ENCODE assay signal across 19 cellular contexts in genomic region chr17:45940826-45941225, GRCh38. TPM values are rescaled to one million over a fixed set of nuclear protein-coding genes. Genes with fewer than 3 reads are reported as not detected.
A peak's percentile ranks its signal among the peaks of the same experiment; 100 is the strongest.
DNase-seq lines count a peak whose midpoint lies in the region; ATAC-seq, FAIRE-seq and TF ChIP-seq lines count a peak whose summit lies in the region.
"Had no signal": no experiment of that assay in that cellular context is flagged by ENCODE, and none has a peak within 500 bp of the region (broad histone marks: within the 10 kb centered on the region; RNA-seq: fewer than 3 reads in every experiment).

No MANE protein-coding gene starts in this region.

- TF ChIP-seq EP300 in A549 (IDR thresholded peaks at IDR 0.05), result no peak

- FAIRE-seq in A549 (lab: Jason Lieb, UNC), result peak; percentile 46
- FAIRE-seq: bronchial epithelial cell had no signal

- TF ChIP-seq POLR2A in A549 (IDR thresholded peaks at IDR 0.05; ENCODE audit: low read length), result no peak

- no peak for ATAC-seq in A549
- peak; percentile 47 for ATAC-seq in Right ventricle myocardium superior (ENCODE audit: poor library complexity)
- ATAC-seq: naive thymus-derived CD8-positive, alpha-beta T cell had no signal

- intact Hi-C loops in Right ventricle myocardium superior (cut with DNase I), result no loop called here
- intact Hi-C loops in posterior vena cava (cut with DNase I), result no loop called here

- H3K27ac ChIP-seq in A549 (no peak overlapping the region), RWPE1 (no peak overlapping the region)
- H3K27ac ChIP-seq: spleen had no signal

- WGBS in A549 (ENCODE audit: missing lambda C conversion rate), result 62% methylated on average over 3 of the region's 3 CpGs

- no peak overlapping the region for H3K4me2 ChIP-seq in A549

- no peak overlapping the region for H3K4me3 ChIP-seq in A549
- H3K4me3 ChIP-seq: spleen had no signal

- POLR2A ChIA-PET in A549 (lab: Yijun Ruan, JAX) (no interaction called here), RWPE1 (lab: Yijun Ruan, JAX; ENCODE audit: low non-redundant PET) (no interaction called here)

- TF ChIP-seq RAD21 in A549 (conservative IDR thresholded peaks at IDR 0.05 in 1 of 2, IDR thresholded peaks at IDR 0.05 in 1 of 2), result no peak

- no peaks in the 10 kb centered on the region for H3K9me3 ChIP-seq in A549
- H3K9me3 ChIP-seq: spleen had no signal

- CTCF ChIA-PET in A549 (lab: Yijun Ruan, JAX), result interaction anchor here (0.6 to 9.9 kb wide), 7 partner anchors 8 to 109 kb away, joined by 3 to 89 read pairs (median 5); partner anchors contain the start of gene MAPT
- CTCF ChIA-PET in RWPE1 (lab: Yijun Ruan, JAX), result interaction anchor here (1.4 kb wide), 1 partner anchor 8 kb away, joined by 7 read pairs; no protein-coding TSS in a partner anchor

- DNase-seq in A549 (ENCODE audit: low read depth in 1 of 2, low spot score in 1 of 2), result no peak
- peak; percentile 73 to 88 for DNase-seq in NCI-H446 (lab: John Stamatoyannopoulos, UW)
- DNase-seq in Right ventricle myocardium superior, result peak; percentile 49
- DNase-seq in posterior vena cava (ENCODE audit: low spot score), result peak; percentile 45
- DNase-seq in OCI-M1 (lab: John Stamatoyannopoulos, UW), result no peak
- no peak for DNase-seq in LoVo (ENCODE audit: low spot score)
- DNase-seq in RWPE1 (ENCODE audit: low spot score), result no peak
- no peak for DNase-seq in NCI-H146 (lab: John Stamatoyannopoulos, UW)
- DNase-seq: activated naive CD4-positive, alpha-beta T cell; islet precursor cell; naive thymus-derived CD8-positive, alpha-beta T cell; NCI-H1436 treated with DMSO at 0.1 percent for 48 hours; NCI-H82; SHP77; spleen had no signal

- TF ChIP-seq CTCF in A549 (IDR thresholded peaks at IDR 0.05) (no peak), RWPE1 (conservative IDR thresholded peaks at IDR 0.05; ENCODE audit: low read depth) (no peak)

- no peaks in the 10 kb centered on the region for H3K4me1 ChIP-seq in A549
- H3K4me1 ChIP-seq: spleen had no signal

TF ChIP-seq in A549, 52 proteins besides CTCF, POLR2A, EP300 and RAD21:
- no peak for TF ChIP-seq HOXA7 (CRISPR knock-in tag; IDR thresholded peaks at IDR 0.05)
- no peak for TF ChIP-seq PBX3 (IDR thresholded peaks at IDR 0.05)
- TF ChIP-seq CHD4 (IDR thresholded peaks at IDR 0.05; ENCODE audit: borderline replicate concordance), result no peak
- no peak for TF ChIP-seq CEBPB (IDR thresholded peaks at IDR 0.05)
- no peak for TF ChIP-seq TFCP2L1 (CRISPR knock-in tag; IDR thresholded peaks at IDR 0.05)
- no peak for TF ChIP-seq MYC (IDR thresholded peaks at IDR 0.05; ENCODE audit: borderline replicate concordance, low read length)
- no peak for TF ChIP-seq HDAC2 (IDR thresholded peaks at IDR 0.05)
- no peak for TF ChIP-seq BCL3 (IDR thresholded peaks at IDR 0.05)
- TF ChIP-seq KDM1A (IDR thresholded peaks at IDR 0.05; ENCODE audit: low read depth), result no peak
- TF ChIP-seq NR3C1 (IDR thresholded peaks at IDR 0.05), result no peak
- TF ChIP-seq HOXB13 (CRISPR knock-in tag; IDR thresholded peaks at IDR 0.05; ENCODE audit: low read depth), result no peak
- TF ChIP-seq EHF (CRISPR knock-in tag; IDR thresholded peaks at IDR 0.05), result no peak
- no peak for TF ChIP-seq RARB (CRISPR knock-in tag; IDR thresholded peaks at IDR 0.05)

RNA-seq across cellular contexts. Expression of gene MAPT, which starts 46.5 kb away (rescaled TPM):
- polyA plus RNA-seq in A549 (2011; rRNA removed), result 1.1 and 1.2 TPM in 2 replicates
- 0.94 and 0.95 TPM in 2 replicates for polyA plus RNA-seq in A549 (2012; cell fraction: cytosol; rRNA removed)
- polyA plus RNA-seq in A549 (2012; cell fraction: nucleus; rRNA removed), result 2.0 and 2.1 TPM in 2 replicates
- polyA plus RNA-seq in A549 (2017; fragmentation: RNase III; extraction: RNeasy Plus Mini Kit Qiagen cat#74134 plus additional on column Dnase treatment), result 1.1 to 1.6 TPM (median 1.2 TPM) in 3 replicates
- polyA minus RNA-seq in A549 (2011; rRNA and poly(A)+ RNA removed), result 0.83 and 0.91 TPM in 2 replicates
- 37.7 TPM for total RNA-seq in Right ventricle myocardium superior
- total RNA-seq in posterior vena cava, result 1 to 10 TPM; 4.4 to 5.7 TPM

RNA-seq across cellular contexts. Expression of gene STH, which starts 58.2 kb away (rescaled TPM):
- polyA plus RNA-seq in A549 (2011; rRNA removed), result not detected in 2 replicates
- polyA plus RNA-seq in A549 (2012; cell fraction: cytosol; rRNA removed), result not detected in 2 replicates
- polyA plus RNA-seq in A549 (2012; cell fraction: nucleus; rRNA removed), result not detected in 2 replicates
- not detected in 3 replicates for polyA plus RNA-seq in A549 (2017; fragmentation: RNase III; extraction: RNeasy Plus Mini Kit Qiagen cat#74134 plus additional on column Dnase treatment)
- polyA minus RNA-seq in A549 (2011; rRNA and poly(A)+ RNA removed), result not detected in 2 replicates
- not detected for total RNA-seq in Right ventricle myocardium superior
- not detected for total RNA-seq in posterior vena cava
- total RNA-seq: bronchial epithelial cell; naive thymus-derived CD8-positive, alpha-beta T cell; spleen; ureter had no signal
- polyA plus RNA-seq: AG04450; esophagus; naive thymus-derived CD8-positive, alpha-beta T cell; spleen had no signal

Comparison
In these comparisons a context has a peak if more than half of its experiments do, and no peak if none do; other contexts are left out.
1. DNase-seq: peak in NCI-H446 (2 of 2), Right ventricle myocardium superior (single experiment) and posterior vena cava (single experiment); none in A549 (0 of 2), OCI-M1 (single experiment), LoVo (single experiment), RWPE1 (single experiment) and NCI-H146 (single experiment).